In genomic region chr21:30733026-30733425, GRCh38 we compare ENCODE assay signal across 35 cellular contexts. TPM values are rescaled to one million over a fixed set of nuclear protein-coding genes. Genes with fewer than 3 reads are reported as not detected.
DNase-seq lines count a peak whose midpoint lies in the region; ATAC-seq and TF ChIP-seq lines count a peak whose summit lies in the region.
"Had no signal": no experiment of that assay in that cellular context is flagged by ENCODE, and none has a peak within 500 bp of the region (broad histone marks: within the 10 kb centered on the region; RNA-seq: fewer than 3 reads in every experiment).

No MANE protein-coding gene starts in this region.

- H3K4me1 ChIP-seq in OCI-LY7 (ENCODE audit: insufficient read depth, low read length, poor library complexity, severe bottlenecking) (no peaks in the 10 kb centered on the region), esophagus squamous epithelium (no peaks in the 10 kb centered on the region)
- H3K4me1 ChIP-seq: BLaER1 treated with 17β-estradiol and CSF1 and Interleukin-3, amounts not matched to agents 10 nM and 100 nM; colonic mucosa; esophagus muscularis mucosa; gastrocnemius medialis; psoas muscle; SJSA1; suprapubic skin had no signal

- no peak for ATAC-seq in HG02763 (IDR thresholded peaks at IDR 0.05; ENCODE audit: unreplicated experiment)
- ATAC-seq in GM21529 (IDR thresholded peaks at IDR 0.05; ENCODE audit: unreplicated experiment): no peak
- ATAC-seq: activated T-helper 17 cell treated with anti-CD3 and anti-CD28 coated beads, Interleukin-2, amount 50 U/mL, for 72 hours; effector memory CD8-positive, alpha-beta T cell; gastrocnemius medialis; GM23338; naive thymus-derived CD4-positive, alpha-beta T cell; Panc1; psoas muscle had no signal

- DNase-seq in DMS53 treated with DMSO at 0.1 percent for 48 hours (lab: John Stamatoyannopoulos, UW; ENCODE audit: unreplicated experiment) (peak; percentile 4), OCI-LY7 (ENCODE audit: low spot score) (no peak), cerebellar cortex (ENCODE audit: low spot score) (peak; percentile 6), NOMO-1 treated with dmso at 0.1 percent for 144 hours (lab: John Stamatoyannopoulos, UW; ENCODE audit: unreplicated experiment) (no peak), esophagus squamous epithelium (lab: John Stamatoyannopoulos, UW) (no peak)
- DNase-seq: activated CD4-positive, alpha-beta memory T cell treated with anti-CD3 and anti-CD28 coated beads for 36 hours; activated CD4-positive, CD25-positive, alpha-beta regulatory T cell treated with anti-CD3 and anti-CD28 coated beads, Interleukin-2, amount 50 U/mL, for 72 hours; activated CD8-positive, alpha-beta memory T cell treated with anti-CD3 and anti-CD28 coated beads, Interleukin-2, amount 50 U/mL, for 4 hours; activated naive CD4-positive, alpha-beta T cell treated with anti-CD3 and anti-CD28 coated beads, Interleukin-2, amount 50 U/mL, for 16 hours; amniotic stem cell; colonic mucosa; effector memory CD8-positive, alpha-beta T cell; EL; gastrocnemius medialis; midbrain; naive thymus-derived CD4-positive, alpha-beta T cell; NCI-H1105; NCI-H2029; NCI-H345; occipital lobe; psoas muscle; stimulated activated CD4-positive, alpha-beta T cell treated with anti-CD3 and anti-CD28 coated beads, Interleukin-15, amount 100 ng/mL, for 24 hours; stimulated activated naive CD4-positive, alpha-beta T cell had no signal

- no peaks in the 10 kb centered on the region for H3K9me2 ChIP-seq in OCI-LY7 (ENCODE audit: insufficient read depth, low read length)

- H3K27me3 ChIP-seq in esophagus squamous epithelium: no peaks in the 10 kb centered on the region
- H3K27me3 ChIP-seq: BLaER1 treated with 17β-estradiol and CSF1 and Interleukin-3, amounts not matched to agents 10 nM and 100 nM; colonic mucosa; esophagus muscularis mucosa; gastrocnemius medialis; SJSA1; suprapubic skin had no signal

- no TSS peak for BruUV-seq in OCI-LY7 (replicated peaks; lab: Mats Ljungman, UMichigan)

- WGBS in esophagus squamous epithelium, 2 donors: 48 to 51% methylated on average over 1 of the region's 1 CpG

- intact Hi-C loops in OCI-LY7 (cut with micrococcal nuclease; ENCODE audit: unreplicated experiment): no loop called here
- intact Hi-C loops in esophagus squamous epithelium (cut with DNase I): no loop called here

- H2AFZ ChIP-seq in OCI-LY7 (ENCODE audit: low read length): no peak overlapping the region
- H2AFZ ChIP-seq: GM23338 had no signal

- CTCF ChIA-PET in OCI-LY7 (lab: Charles Lee; ENCODE audit: unreplicated experiment): no interaction called here

- no peak overlapping the region for H3K27ac ChIP-seq in 22Rv1
- H3K27ac ChIP-seq in OCI-LY7 (ENCODE audit: low read depth, low read length, poor library complexity, severe bottlenecking): no peak overlapping the region
- no peak overlapping the region for H3K27ac ChIP-seq in esophagus squamous epithelium
- H3K27ac ChIP-seq: BLaER1 treated with 17β-estradiol and CSF1 and Interleukin-3, amounts not matched to agents 10 nM and 100 nM; colonic mucosa; esophagus muscularis mucosa; gastrocnemius medialis; psoas muscle; SJSA1; suprapubic skin had no signal

- POLR2A ChIA-PET in OCI-LY7 (lab: Charles Lee): no interaction called here

- H3K9me3 ChIP-seq in OCI-LY7 (ENCODE audit: low read length) (no peaks in the 10 kb centered on the region), esophagus squamous epithelium (no peaks in the 10 kb centered on the region)
- H3K9me3 ChIP-seq: BLaER1 treated with 17β-estradiol and CSF1 and Interleukin-3, amounts not matched to agents 10 nM and 100 nM; colonic mucosa; esophagus muscularis mucosa; gastrocnemius medialis; psoas muscle; SJSA1; suprapubic skin had no signal

- H3K36me3 ChIP-seq in OCI-LY7 (ENCODE audit: insufficient read depth, low read length): no peaks in the 10 kb centered on the region
- H3K36me3 ChIP-seq in esophagus squamous epithelium: no peaks in the 10 kb centered on the region
- H3K36me3 ChIP-seq: BLaER1 treated with 17β-estradiol and CSF1 and Interleukin-3, amounts not matched to agents 10 nM and 100 nM; colonic mucosa; esophagus muscularis mucosa; gastrocnemius medialis; SJSA1; suprapubic skin had no signal

- H4K20me1 ChIP-seq in OCI-LY7 (ENCODE audit: insufficient read depth, low read length): no peaks in the 10 kb centered on the region
- H4K20me1 ChIP-seq: BLaER1 treated with 17β-estradiol and CSF1 and Interleukin-3, amounts not matched to agents 10 nM and 100 nM had no signal

- TF ChIP-seq CTCF in 22Rv1 (IDR thresholded peaks at IDR 0.05): peak; percentile 18; the same call in 1 of the 2 replicates
- 0 out of 2 replicates have a peak, but pooled peaks have one; percentile 14 for TF ChIP-seq CTCF in OCI-LY7 (conservative IDR thresholded peaks at IDR 0.05; ENCODE audit: low read length)
- TF ChIP-seq CTCF in esophagus squamous epithelium (IDR thresholded peaks at IDR 0.05): no peak

- no peaks in the 10 kb centered on the region for H3K79me2 ChIP-seq in OCI-LY7 (ENCODE audit: insufficient read depth, low read depth, low read length)

- H3K4me2 ChIP-seq in OCI-LY7 (ENCODE audit: low read length): no peak overlapping the region
- H3K4me2 ChIP-seq: BLaER1 treated with 17β-estradiol and CSF1 and Interleukin-3, amounts not matched to agents 10 nM and 100 nM; GM23338 had no signal

- no peak for TF ChIP-seq POLR2A in esophagus squamous epithelium (IDR thresholded peaks at IDR 0.05)

- H3K4me3 ChIP-seq in OCI-LY7 (ENCODE audit: low read depth, low read length, poor library complexity, severe bottlenecking) (no peak overlapping the region), esophagus squamous epithelium (no peak overlapping the region)
- H3K4me3 ChIP-seq: BLaER1 treated with 17β-estradiol and CSF1 and Interleukin-3, amounts not matched to agents 10 nM and 100 nM; colonic mucosa; esophagus muscularis mucosa; gastrocnemius medialis; GM23338; psoas muscle; SJSA1; suprapubic skin had no signal

RNA-seq across cellular contexts. Expression of gene KRTAP21-2, which starts 14.0 kb away (rescaled TPM):
- total RNA-seq in OCI-LY7 (2014; rRNA removed; shearing (Covaris generic)): not detected in 2 replicates
- not detected in 2 replicates for total RNA-seq in OCI-LY7 (2022)
- not detected for total RNA-seq in esophagus squamous epithelium
- total RNA-seq: activated CD4-positive, alpha-beta memory T cell treated with anti-CD3 and anti-CD28 coated beads for 36 hours; activated T-helper 17 cell treated with anti-CD3 and anti-CD28 coated beads, Interleukin-2, amount 50 U/mL, for 72 hours; colonic mucosa; esophagus muscularis mucosa; gastrocnemius medialis; GM23338; liver; naive thymus-derived CD4-positive, alpha-beta T cell; occipital lobe; psoas muscle; SJSA1; suprapubic skin; ureter had no signal

RNA-seq across cellular contexts. Expression of gene KRTAP21-3, which starts 14.4 kb away (rescaled TPM):
- total RNA-seq in OCI-LY7 (2014; rRNA removed; shearing (Covaris generic)): not detected in 2 replicates
- not detected in 2 replicates for total RNA-seq in OCI-LY7 (2022)
- total RNA-seq in esophagus squamous epithelium: not detected
- total RNA-seq: activated CD4-positive, alpha-beta memory T cell treated with anti-CD3 and anti-CD28 coated beads for 36 hours; activated T-helper 17 cell treated with anti-CD3 and anti-CD28 coated beads, Interleukin-2, amount 50 U/mL, for 72 hours; colonic mucosa; esophagus muscularis mucosa; gastrocnemius medialis; GM23338; liver; naive thymus-derived CD4-positive, alpha-beta T cell; occipital lobe; psoas muscle; SJSA1; suprapubic skin; ureter had no signal

RNA-seq across cellular contexts. Expression of gene KRTAP21-1, which starts 22.2 kb away (rescaled TPM):
- total RNA-seq in OCI-LY7 (2014; rRNA removed; shearing (Covaris generic)): not detected in 2 replicates
- total RNA-seq in OCI-LY7 (2022) (not detected in 2 replicates), esophagus squamous epithelium (not detected)
- total RNA-seq: activated CD4-positive, alpha-beta memory T cell treated with anti-CD3 and anti-CD28 coated beads for 36 hours; activated T-helper 17 cell treated with anti-CD3 and anti-CD28 coated beads, Interleukin-2, amount 50 U/mL, for 72 hours; colonic mucosa; esophagus muscularis mucosa; gastrocnemius medialis; GM23338; liver; naive thymus-derived CD4-positive, alpha-beta T cell; occipital lobe; psoas muscle; SJSA1; suprapubic skin; ureter had no signal

Comparison
In these comparisons a context has a peak if more than half of its experiments do, and no peak if none do; other contexts are left out.
1. CTCF ChIP-seq: peak in 22Rv1 (single experiment) and OCI-LY7 (single experiment); none in esophagus squamous epithelium (0 of 6).
2. DNase-seq: peak in DMS53 treated with DMSO at 0.1 percent for 48 hours (single experiment) and cerebellar cortex (single experiment); none in OCI-LY7 (single experiment), NOMO-1 treated with dmso at 0.1 percent for 144 hours (single experiment) and esophagus squamous epithelium (single experiment).